1 cellular context compared by ENCODE assay signal in genomic region chr6:49841424-49841823, GRCh38.
TF ChIP-seq lines count a peak whose summit lies in the region.

No MANE protein-coding gene starts in this region.

TF ChIP-seq in K562, 482 proteins besides CTCF, POLR2A, EP300 and RAD21 (continued from another document and continues in another):
- TF ChIP-seq FOXP4 (CRISPR knock-in tag; IDR thresholded peaks at IDR 0.05; ENCODE audit: borderline replicate concordance) (no peak), RERE (CRISPR knock-in tag; IDR thresholded peaks at IDR 0.05; ENCODE audit: borderline replicate concordance) (no peak), ETV1 (tag; conservative IDR thresholded peaks at IDR 0.05; ENCODE audit: low read depth) (no peak), ELF1 (tag; IDR thresholded peaks at IDR 0.05) (no peak), GATAD2B (IDR thresholded peaks at IDR 0.05; ENCODE audit: borderline replicate concordance) (no peak), ZNF133 (CRISPR knock-in tag; IDR thresholded peaks at IDR 0.05) (no peak), NRF1 (conservative IDR thresholded peaks at IDR 0.05 in 1 of 2, IDR thresholded peaks at IDR 0.05 in 1 of 2) (no peak), NBN (IDR thresholded peaks at IDR 0.05; ENCODE audit: low read depth) (0 out of 2 replicates have a peak, but pooled peaks have one; percentile 31), EGR1 (conservative IDR thresholded peaks at IDR 0.05) (no peak), ARID1B (IDR thresholded peaks at IDR 0.05) (peak; percentile 67), MCM2 (IDR thresholded peaks at IDR 0.05; ENCODE audit: low read depth) (no peak), SPI1 (IDR thresholded peaks at IDR 0.05; ENCODE audit: borderline replicate concordance, low read depth, low read length) (no peak), SAP30 (IDR thresholded peaks at IDR 0.05; ENCODE audit: borderline replicate concordance, insufficient read depth, low read depth, low read length, poor library complexity, severe bottlenecking) (no peak), MYNN (IDR thresholded peaks at IDR 0.05) (no peak), MYNN (CRISPR knock-in tag; IDR thresholded peaks at IDR 0.05) (no peak), ARID2 (IDR thresholded peaks at IDR 0.05) (no peak), PHF8 (IDR thresholded peaks at IDR 0.05; ENCODE audit: borderline replicate concordance, low read length) (no peak), C11orf30 (IDR thresholded peaks at IDR 0.05; ENCODE audit: low read depth) (peak; percentile 19; the same call in 1 of the 2 replicates), JUN (IDR thresholded peaks at IDR 0.05; ENCODE audit: borderline replicate concordance, low read depth, low read length) (peak; percentile 37; the same call in 1 of the 2 replicates), JUN (CRISPR knock-in tag; IDR thresholded peaks at IDR 0.05; ENCODE audit: borderline replicate concordance) (no peak), FOSL1 (tag; conservative IDR thresholded peaks at IDR 0.05) (peak; percentile 92), MAFF (IDR thresholded peaks at IDR 0.05; ENCODE audit: low read length) (no peak; the same call in 1 of the 2 replicates), TRIM24 (IDR thresholded peaks at IDR 0.05) (peak; percentile 31 to 67; a peak in 1 of 4 replicates), MYC (IDR thresholded peaks at IDR 0.05; ENCODE audit: low read depth, low read length) (no peak), MYC (CRISPR knock-in tag; IDR thresholded peaks at IDR 0.05; ENCODE audit: borderline replicate concordance, low read depth) (no peak), NCOA4 (IDR thresholded peaks at IDR 0.05; ENCODE audit: partially characterized antibody) (no peak), SMC3 (conservative IDR thresholded peaks at IDR 0.05; ENCODE audit: insufficient read depth, low read depth, low read length) (no peak), SRSF3 (IDR thresholded peaks at IDR 0.05; ENCODE audit: insufficient read depth, low read length) (no peak), CTBP1 (IDR thresholded peaks at IDR 0.05; ENCODE audit: borderline replicate concordance) (peak; percentile 51; the same call in 1 of the 2 replicates), MNT (conservative IDR thresholded peaks at IDR 0.05) (0 out of 4 replicates have a peak, but pooled peaks of 1 of the 2 experiments have one; percentile 29), XRCC5 (IDR thresholded peaks at IDR 0.05; ENCODE audit: low read depth, low read length) (no peak), ZNF324 (CRISPR knock-in tag; IDR thresholded peaks at IDR 0.05) (no peak), ZNF668 (CRISPR knock-in tag; IDR thresholded peaks at IDR 0.05) (no peak), GTF2A2 (tag; IDR thresholded peaks at IDR 0.05) (no peak), FOXO4 (CRISPR knock-in tag; IDR thresholded peaks at IDR 0.05) (no peak), ZNF23 (CRISPR knock-in tag; IDR thresholded peaks at IDR 0.05) (no peak), EWSR1 (IDR thresholded peaks at IDR 0.05; ENCODE audit: borderline replicate concordance, low read depth, partially characterized antibody) (no peak)
- TF ChIP-seq, protein P1, sequence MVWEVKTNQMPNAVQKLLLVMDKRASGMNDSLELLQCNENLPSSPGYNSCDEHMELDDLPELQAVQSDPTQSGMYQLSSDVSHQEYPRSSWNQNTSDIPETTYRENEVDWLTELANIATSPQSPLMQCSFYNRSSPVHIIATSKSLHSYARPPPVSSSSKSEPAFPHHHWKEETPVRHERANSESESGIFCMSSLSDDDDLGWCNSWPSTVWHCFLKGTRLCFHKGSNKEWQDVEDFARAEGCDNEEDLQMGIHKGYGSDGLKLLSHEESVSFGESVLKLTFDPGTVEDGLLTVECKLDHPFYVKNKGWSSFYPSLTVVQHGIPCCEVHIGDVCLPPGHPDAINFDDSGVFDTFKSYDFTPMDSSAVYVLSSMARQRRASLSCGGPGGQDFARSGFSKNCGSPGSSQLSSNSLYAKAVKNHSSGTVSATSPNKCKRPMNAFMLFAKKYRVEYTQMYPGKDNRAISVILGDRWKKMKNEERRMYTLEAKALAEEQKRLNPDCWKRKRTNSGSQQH (CRISPR knock-in tag; IDR thresholded peaks at IDR 0.05), result no peak
- TF ChIP-seq, protein P2, sequence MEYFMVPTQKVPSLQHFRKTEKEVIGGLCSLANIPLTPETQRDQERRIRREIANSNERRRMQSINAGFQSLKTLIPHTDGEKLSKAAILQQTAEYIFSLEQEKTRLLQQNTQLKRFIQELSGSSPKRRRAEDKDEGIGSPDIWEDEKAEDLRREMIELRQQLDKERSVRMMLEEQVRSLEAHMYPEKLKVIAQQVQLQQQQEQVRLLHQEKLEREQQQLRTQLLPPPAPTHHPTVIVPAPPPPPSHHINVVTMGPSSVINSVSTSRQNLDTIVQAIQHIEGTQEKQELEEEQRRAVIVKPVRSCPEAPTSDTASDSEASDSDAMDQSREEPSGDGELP (CRISPR knock-in tag; IDR thresholded peaks at IDR 0.05; ENCODE audit: borderline replicate concordance), result no peak
- TF ChIP-seq, protein P3, sequence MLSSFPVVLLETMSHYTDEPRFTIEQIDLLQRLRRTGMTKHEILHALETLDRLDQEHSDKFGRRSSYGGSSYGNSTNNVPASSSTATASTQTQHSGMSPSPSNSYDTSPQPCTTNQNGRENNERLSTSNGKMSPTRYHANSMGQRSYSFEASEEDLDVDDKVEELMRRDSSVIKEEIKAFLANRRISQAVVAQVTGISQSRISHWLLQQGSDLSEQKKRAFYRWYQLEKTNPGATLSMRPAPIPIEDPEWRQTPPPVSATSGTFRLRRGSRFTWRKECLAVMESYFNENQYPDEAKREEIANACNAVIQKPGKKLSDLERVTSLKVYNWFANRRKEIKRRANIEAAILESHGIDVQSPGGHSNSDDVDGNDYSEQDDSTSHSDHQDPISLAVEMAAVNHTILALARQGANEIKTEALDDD (IDR thresholded peaks at IDR 0.05), result 0 out of 2 replicates have a peak, but pooled peaks have one; percentile 17
- TF ChIP-seq, protein P4, sequence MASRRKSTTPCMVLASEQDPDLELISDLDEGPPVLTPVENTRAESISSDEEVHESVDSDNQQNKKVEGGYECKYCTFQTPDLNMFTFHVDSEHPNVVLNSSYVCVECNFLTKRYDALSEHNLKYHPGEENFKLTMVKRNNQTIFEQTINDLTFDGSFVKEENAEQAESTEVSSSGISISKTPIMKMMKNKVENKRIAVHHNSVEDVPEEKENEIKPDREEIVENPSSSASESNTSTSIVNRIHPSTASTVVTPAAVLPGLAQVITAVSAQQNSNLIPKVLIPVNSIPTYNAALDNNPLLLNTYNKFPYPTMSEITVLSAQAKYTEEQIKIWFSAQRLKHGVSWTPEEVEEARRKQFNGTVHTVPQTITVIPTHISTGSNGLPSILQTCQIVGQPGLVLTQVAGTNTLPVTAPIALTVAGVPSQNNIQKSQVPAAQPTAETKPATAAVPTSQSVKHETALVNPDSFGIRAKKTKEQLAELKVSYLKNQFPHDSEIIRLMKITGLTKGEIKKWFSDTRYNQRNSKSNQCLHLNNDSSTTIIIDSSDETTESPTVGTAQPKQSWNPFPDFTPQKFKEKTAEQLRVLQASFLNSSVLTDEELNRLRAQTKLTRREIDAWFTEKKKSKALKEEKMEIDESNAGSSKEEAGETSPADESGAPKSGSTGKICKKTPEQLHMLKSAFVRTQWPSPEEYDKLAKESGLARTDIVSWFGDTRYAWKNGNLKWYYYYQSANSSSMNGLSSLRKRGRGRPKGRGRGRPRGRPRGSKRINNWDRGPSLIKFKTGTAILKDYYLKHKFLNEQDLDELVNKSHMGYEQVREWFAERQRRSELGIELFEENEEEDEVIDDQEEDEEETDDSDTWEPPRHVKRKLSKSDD (conservative IDR thresholded peaks at IDR 0.05; ENCODE audit: low read length), result no peak
